8 cellular contexts compared by ENCODE assay signal in genomic region chr2:200585730-200586643, GRCh38. TPM values are rescaled to one million over a fixed set of nuclear protein-coding genes. Genes with fewer than 3 reads are reported as not detected.
DNase-seq lines count a peak whose midpoint lies in the region; ATAC-seq and TF ChIP-seq lines count a peak whose summit lies in the region.

Gene AOX1 (plus strand): TSS chr2:200586014. CDS start chr2:200586109, 95 bp downstream.

- 6% methylated on average over 41 of the region's 62 CpGs; no CpG with 5 or more reads in 1 of the 2 experiments for WGBS in IMR-90 (ENCODE audit: extremely low coverage in 2 of 2, insufficient read length in 1 of 2), 2 experiments

- H3K4ac ChIP-seq in IMR-90 (ENCODE audit: low read depth, low read length) = peak within 1 kb of the TSS; percentile 35; the same call in 1 of the 2 replicates

- peak within 1 kb of the TSS; percentile 46 for H2BK120ac ChIP-seq in IMR-90 (ENCODE audit: low read depth, low read length)

- TF ChIP-seq RAD21 in IMR-90 (IDR thresholded peaks at IDR 0.05; ENCODE audit: low read length) = no peak

- H3K4me1 ChIP-seq in IMR-90 (ENCODE audit: control insufficient read depth, insufficient read depth, low read length) = no peaks in the 10 kb centered on the region

- peaks cover 33% of the 10 kb centered on the region for H3K27me3 Mint-ChIP-seq in activated naive CD4-positive, alpha-beta T cell treated with anti-CD3 and anti-CD28 coated beads, Interleukin-2, amount 10 ng/mL, durations not matched to agents 7 days and 5 days

- H3K4me2 ChIP-seq in IMR-90 (ENCODE audit: low read depth, low read length) = peak within 1 kb of the TSS; percentile 94

- H2AK9ac ChIP-seq in IMR-90 (replicated peaks; ENCODE audit: low read depth, low read length, poor library complexity) = peak within 1 kb of the TSS; percentile 83

- 0 out of 2 replicates have a peak within 1 kb of the TSS, but pooled peaks have one; percentile 2 for H3K9ac ChIP-seq in IMR-90 (ENCODE audit: low read depth, low read length)

- H4K8ac ChIP-seq in IMR-90 (ENCODE audit: low read depth in 2 of 2, low read length in 2 of 2) = peak within 1 kb of the TSS in 1 of 2 experiments; percentile 22; a peak in 1 of 4 replicates

- no peak within 1 kb of the TSS for H2AK5ac ChIP-seq in IMR-90 (ENCODE audit: low read depth, low read length)

- H3K4me1 Mint-ChIP-seq in activated naive CD4-positive, alpha-beta T cell treated with anti-CD3 and anti-CD28 coated beads, Interleukin-2, amount 10 ng/mL, durations not matched to agents 7 days and 5 days = peaks cover 12% of the 10 kb centered on the region

- no peak within 1 kb of the TSS for H2BK5ac ChIP-seq in IMR-90 (ENCODE audit: low read depth, low read length, poor library complexity, severe bottlenecking)

- no peak within 1 kb of the TSS for H2BK15ac ChIP-seq in IMR-90 (ENCODE audit: low read depth, low read length)

- peaks cover 21% of the 10 kb centered on the region for H3K36me3 Mint-ChIP-seq in activated naive CD4-positive, alpha-beta T cell treated with anti-CD3 and anti-CD28 coated beads, Interleukin-2, amount 10 ng/mL, durations not matched to agents 7 days and 5 days

- TF ChIP-seq CTCF in IMR-90 (conservative IDR thresholded peaks at IDR 0.05; ENCODE audit: low read depth, low read length) = no peak

- dilution Hi-C loops in IMR-90 (cut with HindIII; ENCODE audit: low sequenced_read_pairs, unreplicated experiment) = no loop called here

- H3K9me3 Mint-ChIP-seq in activated naive CD4-positive, alpha-beta T cell treated with anti-CD3 and anti-CD28 coated beads, Interleukin-2, amount 10 ng/mL, durations not matched to agents 7 days and 5 days = no peaks in the 10 kb centered on the region

- POLR2A ChIA-PET in IMR-90 (lab: Charles Lee; ENCODE audit: unreplicated experiment) = no interaction called here

- no peak within 1 kb of the TSS for H3K18ac ChIP-seq in IMR-90 (ENCODE audit: low read depth, low read length)

- DNase-seq in DMS79 treated with DMSO at 0.1 percent for 48 hours (lab: John Stamatoyannopoulos, UW) (peak; percentile 30), IMR-90 (peak; percentile 45), head of caudate nucleus (peak in 39 of 42 donors; percentile 7 to 77 (median 34)), nucleus accumbens (lab: John Stamatoyannopoulos, UW) (peak in 30 of 56 donors; percentile 3 to 60 (median 22)), MV-4-11 (lab: John Stamatoyannopoulos, UW) (no peak), Kasumi-1 (lab: John Stamatoyannopoulos, UW) (no peak)
- DNase-seq in activated naive CD4-positive, alpha-beta T cell treated with anti-CD3 and anti-CD28 coated beads, Interleukin-2, amount 10 ng/mL, durations not matched to agents 7 days and 5 days = peak; percentile 26

- H3K4me3 ChIP-seq in IMR-90 (ENCODE audit: insufficient read depth, low read depth, low read length) = peak within 1 kb of the TSS; percentile 44

- no TSS peak for BruUV-seq in IMR-90 (replicated peaks; lab: Mats Ljungman, UMichigan)

- peak within 1 kb of the TSS; percentile 47 for H3K14ac ChIP-seq in IMR-90 (replicated peaks; ENCODE audit: low read depth, low read length)

- H4K91ac ChIP-seq in IMR-90 (ENCODE audit: insufficient read depth, low read depth, low read length) = no peak within 1 kb of the TSS

- intact Hi-C loops in IMR-90 (cut with micrococcal nuclease) (no loop called here), head of caudate nucleus (cut with DNase I) (no loop called here)

- no peak within 1 kb of the TSS for H3K27ac Mint-ChIP-seq in activated naive CD4-positive, alpha-beta T cell treated with anti-CD3 and anti-CD28 coated beads, Interleukin-2, amount 10 ng/mL, durations not matched to agents 7 days and 5 days

- no peak within 1 kb of the TSS for H3K56ac ChIP-seq in IMR-90 (ENCODE audit: extremely low read depth, insufficient read depth, low read length)

- no peaks in the 10 kb centered on the region for H3K79me1 ChIP-seq in IMR-90 (ENCODE audit: low read depth in 1 of 2, low read length in 2 of 2)

- no peak for TF ChIP-seq POLR2A in IMR-90 (IDR thresholded peaks at IDR 0.05; ENCODE audit: low read depth, low read length)

- peaks cover 3% of the 10 kb centered on the region; the same call in 1 of the 2 replicates for H3K9me1 ChIP-seq in IMR-90 (ENCODE audit: insufficient read depth, low read length)

- peak; percentile 85 for ATAC-seq in IMR-90 (ENCODE audit: low read depth)
- ATAC-seq in GM19351 (IDR thresholded peaks at IDR 0.05; ENCODE audit: unreplicated experiment) = no peak

- H2AFZ ChIP-seq in IMR-90 (replicated peaks; ENCODE audit: low read length, poor library complexity) = peak within 1 kb of the TSS; percentile 89

- no peak within 1 kb of the TSS for H4K5ac ChIP-seq in IMR-90 (ENCODE audit: low read depth, low read length)

- H3K4me3 Mint-ChIP-seq in activated naive CD4-positive, alpha-beta T cell treated with anti-CD3 and anti-CD28 coated beads, Interleukin-2, amount 10 ng/mL, durations not matched to agents 7 days and 5 days = peak within 1 kb of the TSS; percentile 66

- H3K27me3 ChIP-seq in IMR-90 (ENCODE audit: control insufficient read depth, insufficient read depth, low read length) = no peaks in the 10 kb centered on the region; the same call in 1 of the 2 replicates

- no peaks in the 10 kb centered on the region for H3K9me3 ChIP-seq in IMR-90 (ENCODE audit: control insufficient read depth, insufficient read depth, low read length)

- in situ Hi-C loops in IMR-90 (cut with MboI; ENCODE audit: low sequenced_read_pairs) = no loop called here

- no peaks in the 10 kb centered on the region for H4K20me1 ChIP-seq in IMR-90 (ENCODE audit: insufficient read depth, low read length)

- no peak within 1 kb of the TSS for H3K27ac ChIP-seq in IMR-90 (ENCODE audit: insufficient read depth, low read length)

- peak within 1 kb of the TSS; percentile 49; the same call in 1 of the 2 replicates for H2BK20ac ChIP-seq in IMR-90 (ENCODE audit: low read depth, low read length)

- peak within 1 kb of the TSS; percentile 73; the same call in 1 of the 2 replicates for H3K23ac ChIP-seq in IMR-90 (ENCODE audit: low read depth, low read length)

- H3K36me3 ChIP-seq in IMR-90 (ENCODE audit: control insufficient read depth, insufficient read depth, low read length) = no peaks in the 10 kb centered on the region

- CTCF ChIA-PET in IMR-90 (lab: Yijun Ruan, JAX) = interaction anchor here (0.6 to 1.0 kb wide), 2 partner anchors 18 to 51 kb away, joined by 3 read pairs; no protein-coding TSS in a partner anchor
- CTCF ChIA-PET in activated naive CD4-positive, alpha-beta T cell treated with anti-CD3 and anti-CD28 coated beads, Interleukin-2, amount 10 ng/mL, durations not matched to agents 7 days and 5 days (lab: Charles Lee) = interaction anchor here (0.6 to 1.5 kb wide), 2 partner anchors 127 to 151 kb away, joined by 3 to 5 read pairs; no protein-coding TSS in a partner anchor

TF ChIP-seq in IMR-90, 13 proteins besides CTCF, POLR2A, EP300 and RAD21:
- TF ChIP-seq FOS (IDR thresholded peaks at IDR 0.05; ENCODE audit: low read depth, low read length) (no peak), CHD1 (IDR thresholded peaks at IDR 0.05; ENCODE audit: low read depth, low read length) (no peak), ELK1 (IDR thresholded peaks at IDR 0.05; ENCODE audit: borderline replicate concordance, low read depth, low read length) (no peak), RFX5 (IDR thresholded peaks at IDR 0.05; ENCODE audit: low read depth, low read length) (no peak), CEBPB (IDR thresholded peaks at IDR 0.05; ENCODE audit: low read depth, low read length) (no peak), MAFK (IDR thresholded peaks at IDR 0.05; ENCODE audit: low read depth, low read length) (no peak), RCOR1 (IDR thresholded peaks at IDR 0.05; ENCODE audit: insufficient replicate concordance, low read length) (no peak), MXI1 (IDR thresholded peaks at IDR 0.05; ENCODE audit: borderline replicate concordance, low read depth, low read length) (peak; percentile 32; the same call in 1 of the 2 replicates), BHLHE40 (IDR thresholded peaks at IDR 0.05; ENCODE audit: low read depth, low read length) (peak; percentile 62), NFE2L2 (IDR thresholded peaks at IDR 0.05; ENCODE audit: low read depth, low read length) (no peak), SMC3 (IDR thresholded peaks at IDR 0.05; ENCODE audit: low read depth, low read length) (no peak), MAZ (IDR thresholded peaks at IDR 0.05; ENCODE audit: borderline replicate concordance, low read depth, low read length) (no peak)
- TF ChIP-seq, protein P1, sequence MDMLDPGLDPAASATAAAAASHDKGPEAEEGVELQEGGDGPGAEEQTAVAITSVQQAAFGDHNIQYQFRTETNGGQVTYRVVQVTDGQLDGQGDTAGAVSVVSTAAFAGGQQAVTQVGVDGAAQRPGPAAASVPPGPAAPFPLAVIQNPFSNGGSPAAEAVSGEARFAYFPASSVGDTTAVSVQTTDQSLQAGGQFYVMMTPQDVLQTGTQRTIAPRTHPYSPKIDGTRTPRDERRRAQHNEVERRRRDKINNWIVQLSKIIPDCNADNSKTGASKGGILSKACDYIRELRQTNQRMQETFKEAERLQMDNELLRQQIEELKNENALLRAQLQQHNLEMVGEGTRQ (IDR thresholded peaks at IDR 0.05; ENCODE audit: low read depth, low read length) = peak; percentile 13; the same call in 1 of the 2 replicates

RNA-seq across cellular contexts. Expression of gene AOX1, which starts in this region (rescaled TPM):
- total RNA-seq in IMR-90 (2012; rRNA removed) = 57.2 and 59.9 TPM in 2 replicates
- 18.7 and 21.7 TPM in 2 replicates for polyA plus RNA-seq in IMR-90 (2012; rRNA removed)
- polyA plus RNA-seq in IMR-90 (2012; cell fraction: cytosol; rRNA removed) = 6.1 and 8.5 TPM in 2 replicates
- polyA plus RNA-seq in IMR-90 (2012; cell fraction: nucleus; rRNA removed; ENCODE audit: low replicate concordance) = 1.6 and 13.0 TPM in 2 replicates

Comparison
In these comparisons a context has a peak if more than half of its experiments do, and no peak if none do; other contexts are left out.
1. DNase-seq: peak in DMS79 treated with DMSO at 0.1 percent for 48 hours (single experiment), IMR-90 (single experiment), activated naive CD4-positive, alpha-beta T cell treated with anti-CD3 and anti-CD28 coated beads, Interleukin-2, amount 10 ng/mL, durations not matched to agents 7 days and 5 days (single experiment), head of caudate nucleus (39 of 42) and nucleus accumbens (30 of 56); none in MV-4-11 (single experiment) and Kasumi-1 (0 of 2).